In genomic region chr6:110378552-110378951, GRCh38 we compare ENCODE assay signal across 1 cellular context.
TF ChIP-seq lines count a peak whose summit lies in the region.

No MANE protein-coding gene starts in this region.

TF ChIP-seq in H1, 55 proteins besides CTCF, POLR2A, EP300 and RAD21 (continued from another document):
- TF ChIP-seq CHD7 (IDR thresholded peaks at IDR 0.05; ENCODE audit: insufficient replicate concordance, low read length) (no peak), NANOG (IDR thresholded peaks at IDR 0.05; ENCODE audit: insufficient read depth, low read depth, low read length, poor library complexity, severe bottlenecking) (no peak), CHD2 (IDR thresholded peaks at IDR 0.05; ENCODE audit: low read length) (no peak), SAP30 (IDR thresholded peaks at IDR 0.05; ENCODE audit: insufficient read depth, insufficient replicate concordance, low read length) (no peak), JUND (IDR thresholded peaks at IDR 0.05; ENCODE audit: low read length) (no peak), BACH1 (IDR thresholded peaks at IDR 0.05; ENCODE audit: low read length) (no peak), ASH2L (IDR thresholded peaks at IDR 0.05; ENCODE audit: low read length) (no peak)
- TF ChIP-seq, protein P1, sequence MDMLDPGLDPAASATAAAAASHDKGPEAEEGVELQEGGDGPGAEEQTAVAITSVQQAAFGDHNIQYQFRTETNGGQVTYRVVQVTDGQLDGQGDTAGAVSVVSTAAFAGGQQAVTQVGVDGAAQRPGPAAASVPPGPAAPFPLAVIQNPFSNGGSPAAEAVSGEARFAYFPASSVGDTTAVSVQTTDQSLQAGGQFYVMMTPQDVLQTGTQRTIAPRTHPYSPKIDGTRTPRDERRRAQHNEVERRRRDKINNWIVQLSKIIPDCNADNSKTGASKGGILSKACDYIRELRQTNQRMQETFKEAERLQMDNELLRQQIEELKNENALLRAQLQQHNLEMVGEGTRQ (IDR thresholded peaks at IDR 0.05; ENCODE audit: low read length) = no peak
